ENCODE assay signal across 18 cellular contexts in the genomic region with DNA sequence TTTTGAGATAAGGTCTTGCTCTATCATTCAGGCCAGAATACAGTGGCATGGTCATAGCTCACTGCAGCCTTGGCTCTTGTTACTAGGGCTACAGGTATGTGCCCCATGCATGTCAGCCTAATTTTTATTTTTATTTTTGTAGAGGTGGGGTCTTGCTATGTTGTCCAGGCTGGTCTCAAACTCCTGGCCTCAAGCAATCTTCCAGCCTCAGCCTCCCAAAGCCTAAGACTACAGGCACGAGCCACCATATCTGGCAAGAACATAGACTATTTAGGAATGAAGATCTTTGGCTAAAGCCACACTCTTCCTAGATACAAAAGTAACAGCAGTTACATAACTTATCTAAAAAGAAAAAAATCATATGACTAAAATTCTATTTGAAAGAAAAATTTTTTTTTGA.
"Had no signal": no experiment of that assay in that cellular context is flagged by ENCODE, and none has a peak within 500 bp of the region (broad histone marks: within the 10 kb centered on the region; RNA-seq: fewer than 3 reads in every experiment).

No MANE protein-coding gene starts in this region.

- FAIRE-seq: colon, endometrium, frontal cortex had no signal

- ATAC-seq: gastroesophageal sphincter had no signal

- H3K9me3 ChIP-seq: colonic mucosa, esophagus muscularis mucosa, esophagus squamous epithelium, gastroesophageal sphincter, heart left ventricle, heart right ventricle had no signal

- H3K4me3 ChIP-seq: colonic mucosa, coronary artery, dorsolateral prefrontal cortex, esophagus muscularis mucosa, esophagus squamous epithelium, gastroesophageal sphincter, heart left ventricle, heart right ventricle had no signal

- H3K4me1 ChIP-seq: colonic mucosa, esophagus squamous epithelium, foreskin keratinocyte, heart left ventricle had no signal

- DNase-seq: colonic mucosa; cortex of kidney; effector CD4-positive, alpha-beta T cell; effector CD8-positive, alpha-beta T cell; effector memory CD4-positive, alpha-beta T cell; esophagus squamous epithelium; foreskin keratinocyte; foreskin melanocyte; heart left ventricle; heart right ventricle had no signal

- H3K27ac ChIP-seq: colonic mucosa, coronary artery, epithelial cell of prostate, foreskin keratinocyte, heart left ventricle, heart right ventricle had no signal

- H3K27me3 ChIP-seq: colonic mucosa, dorsolateral prefrontal cortex, esophagus muscularis mucosa, esophagus squamous epithelium, foreskin keratinocyte, gastroesophageal sphincter, heart left ventricle, heart right ventricle had no signal
